Comparison of ENCODE assay signal across 9 cellular contexts in genomic region chr6:23262864-23263263, GRCh38.
"Had no signal": no experiment of that assay in that cellular context is flagged by ENCODE, and none has a peak within 500 bp of the region (broad histone marks: within the 10 kb centered on the region; RNA-seq: fewer than 3 reads in every experiment).

No MANE protein-coding gene starts in this region.

- H3K27ac Mint-ChIP-seq: HFFc6 had no signal

- H3K36me3 ChIP-seq: HAP-1 had no signal

- H3K4me3 Mint-ChIP-seq: HFFc6, IgD-negative memory B cell had no signal

- DNase-seq: GM23248, GOT3, H7, HFFc6, KG1 had no signal

- H3K36me3 Mint-ChIP-seq: IgD-negative memory B cell had no signal

- H3K4me1 Mint-ChIP-seq: IgD-negative memory B cell had no signal

- ATAC-seq: HCT116 had no signal

- H3K27ac ChIP-seq: GM23248, HL-60 had no signal

- H3K9me3 ChIP-seq: HAP-1 had no signal

- H2AFZ ChIP-seq: GM23248 had no signal

- H3K4me3 ChIP-seq: GM23248, HAP-1 had no signal

- H3K27me3 Mint-ChIP-seq: IgD-negative memory B cell had no signal

- H3K4me1 ChIP-seq: HAP-1 had no signal

- H3K9ac ChIP-seq: GM23248 had no signal
